Comparison of ENCODE assay signal across 2 cellular contexts in genomic region chr22:45192701-45193187, GRCh38.
TF ChIP-seq lines count a peak whose summit lies in the region.

No MANE protein-coding gene starts in this region.

TF ChIP-seq in SK-N-SH treated with all-trans-retinoic acid at 6 μM for 48 hours, 23 proteins besides CTCF, POLR2A, EP300 and RAD21 (continued from another document):
- TF ChIP-seq TSHZ2 (CRISPR knock-in tag; IDR thresholded peaks at IDR 0.05) (no peak), ISL1 (CRISPR knock-in tag; IDR thresholded peaks at IDR 0.05) (no peak), ZC3H10 (CRISPR knock-in tag; IDR thresholded peaks at IDR 0.05) (no peak), PPARA (CRISPR knock-in tag; IDR thresholded peaks at IDR 0.05; ENCODE audit: borderline replicate concordance) (no peak), ZNF565 (CRISPR knock-in tag; conservative IDR thresholded peaks at IDR 0.05; ENCODE audit: low read depth) (no peak), ESRRG (CRISPR knock-in tag; IDR thresholded peaks at IDR 0.05) (no peak), POU6F1 (CRISPR knock-in tag; IDR thresholded peaks at IDR 0.05; ENCODE audit: borderline replicate concordance, low read depth) (no peak), OSR1 (CRISPR knock-in tag; IDR thresholded peaks at IDR 0.05) (no peak), CSDC2 (CRISPR knock-in tag; IDR thresholded peaks at IDR 0.05) (no peak), RARB (CRISPR knock-in tag; IDR thresholded peaks at IDR 0.05) (no peak), SNAI2 (CRISPR knock-in tag; IDR thresholded peaks at IDR 0.05) (no peak), ZNF70 (CRISPR knock-in tag; IDR thresholded peaks at IDR 0.05) (no peak), CSRNP3 (CRISPR knock-in tag; IDR thresholded peaks at IDR 0.05) (no peak), PATZ1 (CRISPR knock-in tag; IDR thresholded peaks at IDR 0.05; ENCODE audit: borderline replicate concordance) (no peak), TOX (CRISPR knock-in tag; IDR thresholded peaks at IDR 0.05; ENCODE audit: borderline replicate concordance) (no peak)

TF ChIP-seq in SK-N-SH, 30 proteins besides CTCF, POLR2A, EP300 and RAD21 (continued from another document):
- TF ChIP-seq REST (IDR thresholded peaks at IDR 0.05; ENCODE audit: low read depth, low read length): no peak
- TF ChIP-seq ELF1 (IDR thresholded peaks at IDR 0.05): no peak
